Comparison of ENCODE assay signal across 39 cellular contexts in genomic region chr9:130349398-130349797, GRCh38.
"Had no signal": no experiment of that assay in that cellular context is flagged by ENCODE, and none has a peak within 500 bp of the region (broad histone marks: within the 10 kb centered on the region; RNA-seq: fewer than 3 reads in every experiment).

No MANE protein-coding gene starts in this region.

- H3K4me3 ChIP-seq: adrenal gland, ascending aorta, body of pancreas, breast epithelium, cardiac muscle cell had no signal

- H3K9me3 Mint-ChIP-seq: activated naive CD4-positive, alpha-beta T cell treated with anti-CD3 and anti-CD28 coated beads for 36 hours; activated naive CD4-positive, alpha-beta T cell treated with anti-CD3 and anti-CD28 coated beads, Interleukin-2, amount 10 ng/mL, durations not matched to agents 7 days and 5 days; activated naive CD4-positive, alpha-beta T cell treated with anti-CD3 and anti-CD28 coated beads, Interleukin-2, amount 50 U/mL, for 24 hours; activated naive CD4-positive, alpha-beta T cell treated with anti-CD3 and anti-CD28 coated beads, Interleukin-2, amount 50 U/mL, for 72 hours; activated naive CD8-positive, alpha-beta T cell treated with anti-CD3 and anti-CD28 coated beads for 36 hours; activated naive CD8-positive, alpha-beta T cell treated with anti-CD3 and anti-CD28 coated beads, Interleukin-2, amount 10 ng/mL, durations not matched to agents 7 days and 5 days; activated naive CD8-positive, alpha-beta T cell treated with anti-CD3 and anti-CD28 coated beads, Interleukin-2, amount 50 U/mL, for 24 hours; activated T-cell treated with anti-CD3 and anti-CD28 coated beads, Interleukin-2, amount 50 U/mL, for 24 hours; activated T-cell treated with anti-CD3 and anti-CD28 coated beads, Interleukin-2, amount 50 U/mL, for 4 hours; activated T-cell treated with anti-CD3 and anti-CD28 coated beads, Interleukin-2, amount 50 U/mL, for 72 hours; activated T-helper 1 cell treated with anti-CD3 and anti-CD28 coated beads, Interleukin-12 subunit alpha, Interleukin-12 subunit beta, Interleukin-2, Interleukin-4 antibody, amounts not matched to agents 30 ng/mL and 10 ng/mL and 1 ng/mL, durations not matched to agents 14 hours and 24 hours and 36 hours; activated T-helper 17 cell treated with anti-CD3 and anti-CD28 coated beads, Interleukin-2, amount 50 U/mL, for 72 hours; activated T-helper 2 cell treated with anti-CD3 and anti-CD28 coated beads, Interferon-gamma antibody, Interleukin-2, Interleukin-4, amounts not matched to agents 10 μg/mL and 5 μg/mL and 100 μg/mL, durations not matched to agents 14 hours and 24 hours and 36 hours; brain; central memory CD8-positive, alpha-beta T cell had no signal

- H3K4me1 Mint-ChIP-seq: activated naive CD4-positive, alpha-beta T cell treated with anti-CD3 and anti-CD28 coated beads, Interleukin-2, amount 10 ng/mL, durations not matched to agents 7 days and 5 days; activated naive CD4-positive, alpha-beta T cell treated with anti-CD3 and anti-CD28 coated beads, Interleukin-2, amount 50 U/mL, for 24 hours; activated naive CD8-positive, alpha-beta T cell treated with anti-CD3 and anti-CD28 coated beads for 36 hours; activated naive CD8-positive, alpha-beta T cell treated with anti-CD3 and anti-CD28 coated beads, Interleukin-2, amount 10 ng/mL, durations not matched to agents 7 days and 5 days; activated naive CD8-positive, alpha-beta T cell treated with anti-CD3 and anti-CD28 coated beads, Interleukin-2, amount 50 U/mL, for 24 hours; activated T-helper 17 cell treated with anti-CD3 and anti-CD28 coated beads, Interleukin-2, amount 50 U/mL, for 72 hours; brain; central memory CD8-positive, alpha-beta T cell had no signal

- H3K36me3 ChIP-seq: adrenal gland, ascending aorta, brain microvascular endothelial cell, breast epithelium, cardiac muscle cell had no signal

- H3K4me1 ChIP-seq: adrenal gland, ascending aorta, body of pancreas, breast epithelium had no signal

- H3K4me3 Mint-ChIP-seq: activated naive CD4-positive, alpha-beta T cell treated with anti-CD3 and anti-CD28 coated beads for 36 hours; activated naive CD4-positive, alpha-beta T cell treated with anti-CD3 and anti-CD28 coated beads, Interleukin-2, amount 10 ng/mL, durations not matched to agents 7 days and 5 days; activated naive CD4-positive, alpha-beta T cell treated with anti-CD3 and anti-CD28 coated beads, Interleukin-2, amount 50 U/mL, for 24 hours; activated naive CD8-positive, alpha-beta T cell; activated naive CD8-positive, alpha-beta T cell treated with anti-CD3 and anti-CD28 coated beads for 36 hours; activated naive CD8-positive, alpha-beta T cell treated with anti-CD3 and anti-CD28 coated beads, Interleukin-2, amount 10 ng/mL, durations not matched to agents 7 days and 5 days; activated naive CD8-positive, alpha-beta T cell treated with anti-CD3 and anti-CD28 coated beads, Interleukin-2, amount 50 U/mL, for 24 hours; activated T-cell treated with anti-CD3 and anti-CD28 coated beads, Interleukin-2, amount 50 U/mL, for 24 hours; activated T-cell treated with anti-CD3 and anti-CD28 coated beads, Interleukin-2, amount 50 U/mL, for 4 hours; activated T-cell treated with anti-CD3 and anti-CD28 coated beads, Interleukin-2, amount 50 U/mL, for 72 hours; activated T-helper 1 cell treated with anti-CD3 and anti-CD28 coated beads, Interleukin-12 subunit alpha, Interleukin-12 subunit beta, Interleukin-2, Interleukin-4 antibody, amounts not matched to agents 30 ng/mL and 10 ng/mL and 1 ng/mL, durations not matched to agents 14 hours and 24 hours and 36 hours; activated T-helper 17 cell treated with anti-CD3 and anti-CD28 coated beads, Interleukin-2, amount 50 U/mL, for 72 hours; brain; central memory CD8-positive, alpha-beta T cell had no signal

- H3K27ac Mint-ChIP-seq: activated naive CD4-positive, alpha-beta T cell treated with anti-CD3 and anti-CD28 coated beads for 36 hours; activated naive CD4-positive, alpha-beta T cell treated with anti-CD3 and anti-CD28 coated beads, Interleukin-2, amount 10 ng/mL, durations not matched to agents 7 days and 5 days; activated naive CD4-positive, alpha-beta T cell treated with anti-CD3 and anti-CD28 coated beads, Interleukin-2, amount 50 U/mL, for 24 hours; activated naive CD4-positive, alpha-beta T cell treated with anti-CD3 and anti-CD28 coated beads, Interleukin-2, amount 50 U/mL, for 72 hours; activated naive CD8-positive, alpha-beta T cell; activated naive CD8-positive, alpha-beta T cell treated with anti-CD3 and anti-CD28 coated beads for 36 hours; activated naive CD8-positive, alpha-beta T cell treated with anti-CD3 and anti-CD28 coated beads, Interleukin-2, amount 10 ng/mL, durations not matched to agents 7 days and 5 days; activated naive CD8-positive, alpha-beta T cell treated with anti-CD3 and anti-CD28 coated beads, Interleukin-2, amount 50 U/mL, for 24 hours; activated T-cell treated with anti-CD3 and anti-CD28 coated beads, Interleukin-2, amount 50 U/mL, for 24 hours; activated T-cell treated with anti-CD3 and anti-CD28 coated beads, Interleukin-2, amount 50 U/mL, for 72 hours; activated T-helper 1 cell treated with anti-CD3 and anti-CD28 coated beads, Interleukin-12 subunit alpha, Interleukin-12 subunit beta, Interleukin-2, Interleukin-4 antibody, amounts not matched to agents 30 ng/mL and 10 ng/mL and 1 ng/mL, durations not matched to agents 14 hours and 24 hours and 36 hours; activated T-helper 17 cell treated with anti-CD3 and anti-CD28 coated beads, Interleukin-2, amount 50 U/mL, for 72 hours; activated T-helper 2 cell treated with anti-CD3 and anti-CD28 coated beads, Interferon-gamma antibody, Interleukin-2, Interleukin-4, amounts not matched to agents 10 μg/mL and 5 μg/mL and 100 μg/mL, durations not matched to agents 14 hours and 24 hours and 36 hours; brain had no signal

- H3K9me3 ChIP-seq: adrenal gland, ascending aorta, body of pancreas, breast epithelium had no signal

- H3K27me3 Mint-ChIP-seq: activated naive CD4-positive, alpha-beta T cell treated with anti-CD3 and anti-CD28 coated beads, Interleukin-2, amount 10 ng/mL, durations not matched to agents 7 days and 5 days; activated naive CD4-positive, alpha-beta T cell treated with anti-CD3 and anti-CD28 coated beads, Interleukin-2, amount 50 U/mL, for 24 hours; activated naive CD8-positive, alpha-beta T cell; activated naive CD8-positive, alpha-beta T cell treated with anti-CD3 and anti-CD28 coated beads for 36 hours; activated naive CD8-positive, alpha-beta T cell treated with anti-CD3 and anti-CD28 coated beads, Interleukin-2, amount 10 ng/mL, durations not matched to agents 7 days and 5 days; activated naive CD8-positive, alpha-beta T cell treated with anti-CD3 and anti-CD28 coated beads, Interleukin-2, amount 50 U/mL, for 24 hours; activated T-helper 17 cell treated with anti-CD3 and anti-CD28 coated beads, Interleukin-2, amount 50 U/mL, for 72 hours; brain; central memory CD8-positive, alpha-beta T cell had no signal

- H3K27ac ChIP-seq: adrenal gland, ascending aorta, body of pancreas, brain microvascular endothelial cell, breast epithelium, cardiac muscle cell had no signal

- H3K36me3 Mint-ChIP-seq: activated naive CD4-positive, alpha-beta T cell treated with anti-CD3 and anti-CD28 coated beads, Interleukin-2, amount 10 ng/mL, durations not matched to agents 7 days and 5 days; activated naive CD4-positive, alpha-beta T cell treated with anti-CD3 and anti-CD28 coated beads, Interleukin-2, amount 50 U/mL, for 24 hours; activated naive CD4-positive, alpha-beta T cell treated with anti-CD3 and anti-CD28 coated beads, Interleukin-2, amount 50 U/mL, for 72 hours; activated naive CD8-positive, alpha-beta T cell; activated naive CD8-positive, alpha-beta T cell treated with anti-CD3 and anti-CD28 coated beads for 36 hours; activated naive CD8-positive, alpha-beta T cell treated with anti-CD3 and anti-CD28 coated beads, Interleukin-2, amount 10 ng/mL, durations not matched to agents 7 days and 5 days; brain had no signal

- H3K27me3 ChIP-seq: adrenal gland, ascending aorta, breast epithelium, cardiac muscle cell had no signal

- ATAC-seq: activated naive CD4-positive, alpha-beta T cell treated with anti-CD3 and anti-CD28 coated beads, Interleukin-2, amount 50 U/mL, for 72 hours; activated naive CD8-positive, alpha-beta T cell treated with anti-CD3 and anti-CD28 coated beads, Interleukin-2, amount 50 U/mL, for 24 hours; activated T-cell treated with anti-CD3 and anti-CD28 coated beads, Interleukin-2, amount 50 U/mL, for 4 hours; activated T-cell treated with anti-CD3 and anti-CD28 coated beads, Interleukin-2, amount 50 U/mL, for 72 hours; activated T-helper 17 cell treated with anti-CD3 and anti-CD28 coated beads, Interleukin-2, amount 50 U/mL, for 72 hours; body of pancreas had no signal

- DNase-seq: activated effector memory CD4-positive, alpha-beta T cell treated with anti-CD3 and anti-CD28 coated beads, Interleukin-2, amount 50 U/mL, for 16 hours; activated effector memory CD4-positive, alpha-beta T cell treated with Interleukin-2 at 50 U/mL for 16 hours; activated gamma-delta T cell; activated gamma-delta T cell treated with Interleukin-2 at 50 U/mL for 16 hours; activated naive CD4-positive, alpha-beta T cell; activated naive CD4-positive, alpha-beta T cell treated with anti-CD3 and anti-CD28 coated beads for 36 hours; activated naive CD4-positive, alpha-beta T cell treated with anti-CD3 and anti-CD28 coated beads, Interleukin-2, amount 10 ng/mL, durations not matched to agents 7 days and 5 days; activated naive CD4-positive, alpha-beta T cell treated with anti-CD3 and anti-CD28 coated beads, Interleukin-2, amount 50 U/mL, for 16 hours; activated naive CD4-positive, alpha-beta T cell treated with Interleukin-2 at 50 U/mL for 16 hours; activated naive CD8-positive, alpha-beta T cell treated with anti-CD3 and anti-CD28 coated beads for 36 hours; activated naive CD8-positive, alpha-beta T cell treated with anti-CD3 and anti-CD28 coated beads, Interleukin-2, amount 10 ng/mL, durations not matched to agents 7 days and 5 days; activated naive CD8-positive, alpha-beta T cell treated with anti-CD3 and anti-CD28 coated beads, Interleukin-2, amount 50 U/mL, for 24 hours; activated T-cell treated with anti-CD3 and anti-CD28 coated beads for 4 hours; activated T-cell treated with anti-CD3 and anti-CD28 coated beads, Interleukin-2, amount 50 U/mL, for 1 hour; activated T-cell treated with anti-CD3 and anti-CD28 coated beads, Interleukin-2, amount 50 U/mL, for 24 hours; activated T-cell treated with anti-CD3 and anti-CD28 coated beads, Interleukin-2, amount 50 U/mL, for 4 hours; activated T-cell treated with anti-CD3 and anti-CD28 coated beads, Interleukin-2, amount 50 U/mL, for 48 hours; activated T-cell treated with anti-CD3 and anti-CD28 coated beads, Interleukin-2, amount 50 U/mL, for 72 hours; adrenal gland; amniotic stem cell; amygdala; anterior cingulate cortex; aorta; body of pancreas; brain microvascular endothelial cell; caudate nucleus; central memory CD4-positive, alpha-beta T cell; cerebellar nuclear complex had no signal
